In genomic region chr21:36828208-36828607, GRCh38 we compare ENCODE assay signal across 7 cellular contexts.
"Had no signal": no experiment of that assay in that cellular context is flagged by ENCODE, and none has a peak within 500 bp of the region (broad histone marks: within the 10 kb centered on the region; RNA-seq: fewer than 3 reads in every experiment).

No MANE protein-coding gene starts in this region.

- FAIRE-seq: G401.6, GM12891, GM12892, GM18507, GM19239 had no signal

- DNase-seq: GDM1, GF-D8 had no signal
